In the genomic region with DNA sequence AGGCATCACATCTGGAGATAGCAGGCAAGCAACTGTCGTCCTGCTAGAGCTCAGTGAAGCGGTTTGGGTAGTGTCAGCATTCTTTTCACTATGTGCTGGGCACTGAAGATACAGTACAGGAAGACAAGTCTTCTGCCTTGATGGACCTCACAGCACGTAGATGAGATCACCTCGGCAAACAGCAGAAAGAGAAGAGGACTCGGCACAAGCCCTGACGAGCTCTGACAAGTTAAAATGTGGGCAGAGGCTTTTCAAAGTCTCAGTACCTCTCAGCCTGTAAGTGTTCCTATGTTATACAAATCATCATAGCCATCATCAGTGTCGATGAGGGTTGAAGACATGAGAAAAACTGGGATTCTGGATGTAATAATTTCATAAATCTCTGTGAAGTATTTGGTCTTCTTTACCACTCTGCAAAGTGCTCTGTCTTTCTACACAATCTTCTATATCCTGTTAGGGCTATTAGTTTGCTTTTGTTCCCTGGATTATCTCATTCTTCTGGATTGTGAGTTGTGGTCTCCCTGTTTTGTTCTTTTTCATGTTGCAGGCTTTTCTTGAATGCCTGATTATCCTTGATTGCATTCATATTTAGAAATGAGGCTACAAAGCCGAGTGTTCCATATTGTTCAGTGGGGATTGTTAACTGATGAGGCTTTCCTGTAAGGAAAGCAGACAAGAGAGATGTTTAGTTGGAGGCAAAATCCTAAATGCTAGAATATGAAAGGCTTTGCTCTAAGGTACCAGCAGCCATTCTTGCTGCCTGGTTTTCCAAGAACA, we compare ENCODE assay signal across 1 cellular context.
TF ChIP-seq lines count a peak whose summit lies in the region.

No MANE protein-coding gene starts in this region.

TF ChIP-seq in H1, 55 proteins besides CTCF, POLR2A, EP300 and RAD21 (continued from another document):
- TF ChIP-seq CEBPB (IDR thresholded peaks at IDR 0.05; ENCODE audit: low read depth, low read length) (no peak), RNF2 (IDR thresholded peaks at IDR 0.05; ENCODE audit: borderline replicate concordance, low read depth, low read length, missing control alignments, poor library complexity, severe bottlenecking) (no peak), ZNF274 (IDR thresholded peaks at IDR 0.05; ENCODE audit: borderline replicate concordance, extremely low read depth, low read length) (no peak), MAFK (IDR thresholded peaks at IDR 0.05; ENCODE audit: low read depth, low read length) (no peak), BRCA1 (IDR thresholded peaks at IDR 0.05; ENCODE audit: low read depth, low read length) (no peak), RFX5 (IDR thresholded peaks at IDR 0.05; ENCODE audit: borderline replicate concordance, low read depth, low read length) (no peak)
